In the genomic region with DNA sequence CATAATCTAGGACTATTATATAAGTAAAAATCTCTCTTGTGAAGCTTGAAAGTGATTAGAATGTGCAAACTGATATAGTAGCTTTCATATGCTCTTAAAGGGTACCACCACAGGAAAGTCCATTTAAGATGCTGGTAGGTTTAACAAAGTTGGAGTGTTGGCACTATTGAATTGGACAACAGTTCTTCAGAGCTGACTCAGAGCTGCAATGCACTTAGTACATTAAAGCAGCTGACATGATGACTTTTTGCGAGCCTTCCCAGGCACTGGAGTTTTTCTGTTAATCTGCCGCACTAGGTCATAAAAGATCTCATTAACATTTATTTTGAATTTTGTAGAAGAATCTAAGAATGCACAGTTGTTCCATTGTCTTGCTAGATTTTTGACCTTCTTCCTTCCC, we compare ENCODE assay signal across 33 cellular contexts.
"Had no signal": no experiment of that assay in that cellular context is flagged by ENCODE, and none has a peak within 500 bp of the region (broad histone marks: within the 10 kb centered on the region; RNA-seq: fewer than 3 reads in every experiment).

No MANE protein-coding gene starts in this region.

- FAIRE-seq: bronchial epithelial cell, endometrium had no signal

- H3K9me3 Mint-ChIP-seq: activated CD4-positive, alpha-beta memory T cell treated with anti-CD3 and anti-CD28 coated beads, Interleukin-2, amount 10 ng/mL, durations not matched to agents 7 days and 5 days; activated CD4-positive, alpha-beta T cell treated with anti-CD3 and anti-CD28 coated beads, Interleukin-2, amount 10 ng/mL, durations not matched to agents 7 days and 5 days; activated naive CD8-positive, alpha-beta T cell treated with anti-CD3 and anti-CD28 coated beads, Interleukin-2, amount 50 U/mL, for 24 hours; activated T-cell treated with anti-CD3 and anti-CD28 coated beads, Interleukin-2, amount 50 U/mL, for 4 hours; central memory CD8-positive, alpha-beta T cell; neural progenitor cell; stimulated activated naive CD8-positive, alpha-beta T cell treated with anti-CD3 and anti-CD28 coated beads, Interleukin-15, Interleukin-2, amounts not matched to agents 100 ng/mL and 50 ng/mL, for 24 hours; type B pancreatic cell had no signal

- H3K9me3 ChIP-seq: colonic mucosa, gastroesophageal sphincter, left ventricle myocardium inferior, psoas muscle, uterus had no signal

- H2AFZ ChIP-seq: hepatocyte, neural progenitor cell, parathyroid adenoma had no signal

- ATAC-seq: activated naive CD8-positive, alpha-beta T cell treated with anti-CD3 and anti-CD28 coated beads, Interleukin-2, amount 50 U/mL, for 24 hours; activated T-cell treated with anti-CD3 and anti-CD28 coated beads, Interleukin-2, amount 50 U/mL, for 4 hours; activated T-helper 17 cell treated with anti-CD3 and anti-CD28 coated beads, Interleukin-2, amount 50 U/mL, for 72 hours; gastroesophageal sphincter; natural killer cell; psoas muscle; right cardiac atrium; T-helper 17 cell had no signal

- H3K36me3 Mint-ChIP-seq: natural killer cell, neural progenitor cell, type B pancreatic cell had no signal

- H3K9ac ChIP-seq: neural progenitor cell, parathyroid adenoma had no signal

- H3K36me3 ChIP-seq: colonic mucosa, left ventricle myocardium inferior, neural progenitor cell, uterus had no signal

- H3K4me1 Mint-ChIP-seq: activated CD4-positive, alpha-beta memory T cell treated with anti-CD3 and anti-CD28 coated beads, Interleukin-2, amount 10 ng/mL, durations not matched to agents 7 days and 5 days; activated CD4-positive, alpha-beta T cell treated with anti-CD3 and anti-CD28 coated beads, Interleukin-2, amount 10 ng/mL, durations not matched to agents 7 days and 5 days; activated naive CD8-positive, alpha-beta T cell treated with anti-CD3 and anti-CD28 coated beads, Interleukin-2, amount 50 U/mL, for 24 hours; activated T-helper 17 cell treated with anti-CD3 and anti-CD28 coated beads, Interleukin-2, amount 50 U/mL, for 72 hours; central memory CD8-positive, alpha-beta T cell; natural killer cell; T-helper 17 cell had no signal

- H3K4me3 Mint-ChIP-seq: activated CD4-positive, alpha-beta memory T cell treated with anti-CD3 and anti-CD28 coated beads, Interleukin-2, amount 10 ng/mL, durations not matched to agents 7 days and 5 days; activated CD4-positive, alpha-beta T cell treated with anti-CD3 and anti-CD28 coated beads, Interleukin-2, amount 10 ng/mL, durations not matched to agents 7 days and 5 days; activated naive CD8-positive, alpha-beta T cell treated with anti-CD3 and anti-CD28 coated beads, Interleukin-2, amount 50 U/mL, for 24 hours; activated T-cell treated with anti-CD3 and anti-CD28 coated beads, Interleukin-2, amount 50 U/mL, for 4 hours; activated T-helper 17 cell treated with anti-CD3 and anti-CD28 coated beads, Interleukin-2, amount 50 U/mL, for 72 hours; central memory CD8-positive, alpha-beta T cell; natural killer cell; neural progenitor cell; stimulated activated naive CD8-positive, alpha-beta T cell treated with anti-CD3 and anti-CD28 coated beads, Interleukin-15, Interleukin-2, amounts not matched to agents 100 ng/mL and 50 ng/mL, for 24 hours; T-helper 17 cell; type B pancreatic cell had no signal

- H3K4me2 ChIP-seq: hepatocyte, neural progenitor cell had no signal

- H3K27me3 ChIP-seq: colonic mucosa, gastroesophageal sphincter, hepatocyte, neural progenitor cell, uterus had no signal

- H3K27ac Mint-ChIP-seq: activated CD4-positive, alpha-beta memory T cell treated with anti-CD3 and anti-CD28 coated beads, Interleukin-2, amount 10 ng/mL, durations not matched to agents 7 days and 5 days; activated CD4-positive, alpha-beta T cell treated with anti-CD3 and anti-CD28 coated beads, Interleukin-2, amount 10 ng/mL, durations not matched to agents 7 days and 5 days; activated naive CD8-positive, alpha-beta T cell treated with anti-CD3 and anti-CD28 coated beads, Interleukin-2, amount 50 U/mL, for 24 hours; activated T-helper 17 cell treated with anti-CD3 and anti-CD28 coated beads, Interleukin-2, amount 50 U/mL, for 72 hours; natural killer cell; neural progenitor cell; stimulated activated naive CD8-positive, alpha-beta T cell treated with anti-CD3 and anti-CD28 coated beads, Interleukin-15, Interleukin-2, amounts not matched to agents 100 ng/mL and 50 ng/mL, for 24 hours; T-helper 17 cell; type B pancreatic cell had no signal

- H3K27me3 Mint-ChIP-seq: activated CD4-positive, alpha-beta memory T cell treated with anti-CD3 and anti-CD28 coated beads, Interleukin-2, amount 10 ng/mL, durations not matched to agents 7 days and 5 days; activated CD4-positive, alpha-beta T cell treated with anti-CD3 and anti-CD28 coated beads, Interleukin-2, amount 10 ng/mL, durations not matched to agents 7 days and 5 days; activated naive CD8-positive, alpha-beta T cell treated with anti-CD3 and anti-CD28 coated beads, Interleukin-2, amount 50 U/mL, for 24 hours; activated T-helper 17 cell treated with anti-CD3 and anti-CD28 coated beads, Interleukin-2, amount 50 U/mL, for 72 hours; central memory CD8-positive, alpha-beta T cell; stimulated activated naive CD8-positive, alpha-beta T cell treated with anti-CD3 and anti-CD28 coated beads, Interleukin-15, Interleukin-2, amounts not matched to agents 100 ng/mL and 50 ng/mL, for 24 hours; T-helper 17 cell; type B pancreatic cell had no signal

- H3K27ac ChIP-seq: colonic mucosa, gastroesophageal sphincter, hepatocyte, left ventricle myocardium inferior, neural progenitor cell, parathyroid adenoma, psoas muscle, uterus had no signal

- DNase-seq: activated CD4-positive, alpha-beta memory T cell treated with anti-CD3 and anti-CD28 coated beads, Interleukin-2, amount 10 ng/mL, durations not matched to agents 7 days and 5 days; activated CD4-positive, alpha-beta T cell treated with anti-CD3 and anti-CD28 coated beads for 1 hour; activated CD4-positive, alpha-beta T cell treated with anti-CD3 and anti-CD28 coated beads, Interleukin-2, amount 10 ng/mL, durations not matched to agents 7 days and 5 days; activated CD8-positive, alpha-beta memory T cell treated with anti-CD3 and anti-CD28 coated beads, Interleukin-2, amount 50 U/mL, for 48 hours; activated gamma-delta T cell treated with Interleukin-2 at 50 U/mL for 16 hours; activated naive CD4-positive, alpha-beta T cell treated with anti-CD3 and anti-CD28 coated beads, Interleukin-2, amount 50 U/mL, for 16 hours; activated naive CD8-positive, alpha-beta T cell treated with anti-CD3 and anti-CD28 coated beads, Interleukin-2, amount 50 U/mL, for 24 hours; activated T-cell treated with anti-CD3 and anti-CD28 coated beads, Interleukin-2, amount 50 U/mL, for 4 hours; amygdala; colonic mucosa; effector CD8-positive, alpha-beta T cell; islet precursor cell; left ventricle myocardium inferior; mesendoderm; natural killer cell; occipital lobe; psoas muscle; right cardiac atrium; stimulated activated CD4-positive, alpha-beta T cell treated with anti-CD3 and anti-CD28 coated beads, Interleukin-2, amount 100 ng/mL, for 48 hours; T-helper 17 cell; T1000; uterus had no signal

- H3K4me3 ChIP-seq: colonic mucosa, gastroesophageal sphincter, hepatocyte, left ventricle myocardium inferior, lung, neural progenitor cell, psoas muscle, uterus had no signal

- H3K79me2 ChIP-seq: hepatocyte, parathyroid adenoma had no signal

- H3K4me1 ChIP-seq: colonic mucosa, gastroesophageal sphincter, left ventricle myocardium inferior, neural progenitor cell, psoas muscle had no signal
